ENCODE assay signal across 9 cellular contexts in genomic region chr9:95930314-95930713, GRCh38.
"Had no signal": no experiment of that assay in that cellular context is flagged by ENCODE, and none has a peak within 500 bp of the region (broad histone marks: within the 10 kb centered on the region; RNA-seq: fewer than 3 reads in every experiment).

No MANE protein-coding gene starts in this region.

- H3K9me3 Mint-ChIP-seq: HFFc6, IgD-negative memory B cell had no signal

- H3K4me3 Mint-ChIP-seq: HFFc6, IgD-negative memory B cell had no signal

- H3K27ac ChIP-seq: GM23248 had no signal

- H3K27ac Mint-ChIP-seq: HFFc6, IgD-negative memory B cell had no signal

- H3K4me3 ChIP-seq: GM23248, HAP-1 had no signal

- H3K4me1 ChIP-seq: HAP-1 had no signal

- H3K9ac ChIP-seq: GM23248 had no signal

- FAIRE-seq: HTR-8/SVneo had no signal

- H2AFZ ChIP-seq: GM23248 had no signal

- H3K27me3 Mint-ChIP-seq: IgD-negative memory B cell had no signal

- H3K9me3 ChIP-seq: HAP-1 had no signal

- DNase-seq: GM23248, GOT3, H7, HFFc6, KBM-7 had no signal

- ATAC-seq: HCT116 had no signal
